8 cellular contexts compared by ENCODE assay signal in genomic region chr10:110137142-110137545, GRCh38.
DNase-seq lines count a peak whose midpoint lies in the region; ATAC-seq and TF ChIP-seq lines count a peak whose summit lies in the region.

No MANE protein-coding gene starts in this region.

- H3K9ac ChIP-seq in DND-41 (ENCODE audit: low read depth, low read length), result no peak overlapping the region
- no peak overlapping the region for H3K9ac ChIP-seq in KMS-11

- no peak overlapping the region for H3K4me2 ChIP-seq in DND-41 (ENCODE audit: insufficient read depth, low read length)
- peak overlapping the region; percentile 24; the same call in 1 of the 2 replicates for H3K4me2 ChIP-seq in KMS-11

- H3K4me1 Mint-ChIP-seq in chondrocyte (ENCODE audit: low read depth), result peaks cover 18% of the 10 kb centered on the region

- no peaks in the 10 kb centered on the region for H4K20me1 ChIP-seq in DND-41 (ENCODE audit: insufficient read depth, low read length)
- no peaks in the 10 kb centered on the region for H4K20me1 ChIP-seq in KMS-11 (ENCODE audit: insufficient read depth)

- H3K79me2 ChIP-seq in DND-41 (ENCODE audit: insufficient read depth, low read length) (no peaks in the 10 kb centered on the region), KMS-11 (ENCODE audit: insufficient read depth, low read depth) (no peaks in the 10 kb centered on the region)

- peaks cover 3% of the 10 kb centered on the region for H3K4me1 ChIP-seq in DND-41 (ENCODE audit: insufficient read depth, low read length)
- H3K4me1 ChIP-seq in KMS-11 (ENCODE audit: low read depth, poor library complexity, severe bottlenecking), result peaks cover 22% of the 10 kb centered on the region

- no peaks in the 10 kb centered on the region for H3K9me3 ChIP-seq in DND-41 (ENCODE audit: insufficient read depth, low read length, severe bottlenecking)

- H3K36me3 Mint-ChIP-seq in chondrocyte (ENCODE audit: low read depth), result peaks cover 6% of the 10 kb centered on the region

- H3K36me3 ChIP-seq in DND-41 (ENCODE audit: insufficient read depth, low read length) (peaks cover 7% of the 10 kb centered on the region), KMS-11 (ENCODE audit: insufficient read depth) (no peaks in the 10 kb centered on the region)

- H3K4me3 Mint-ChIP-seq in chondrocyte (ENCODE audit: unreplicated experiment), result no peak overlapping the region

- H3K27me3 ChIP-seq in DND-41 (ENCODE audit: insufficient read depth, low read length, poor library complexity) (no peaks in the 10 kb centered on the region), KMS-11 (ENCODE audit: insufficient read depth, low read depth) (no peaks in the 10 kb centered on the region)

- no peak for DNase-seq in DND-41
- peak; percentile 58 for DNase-seq in RPMI7951 (ENCODE audit: low read depth)
- no peak for DNase-seq in chondrocyte (ENCODE audit: low spot score)
- no peak for DNase-seq in left colon
- DNase-seq in superior temporal gyrus (ENCODE audit: extremely low spot score), result peak; percentile 96
- DNase-seq in NCI-H524 treated with DMSO at 0.1 percent for 48 hours (lab: John Stamatoyannopoulos, UW), result no peak

- H3K9me3 Mint-ChIP-seq in chondrocyte (ENCODE audit: low read depth), result peaks cover 2% of the 10 kb centered on the region

- ATAC-seq in DND-41 (ENCODE audit: insufficient read depth, low read depth) (peak; percentile 78), GM21381 (IDR thresholded peaks at IDR 0.05; ENCODE audit: unreplicated experiment) (peak; percentile 60), left colon (peak; percentile 56)

- no peak overlapping the region for H3K27ac Mint-ChIP-seq in chondrocyte (ENCODE audit: unreplicated experiment)

- intact Hi-C loops in left colon (cut with DNase I, micrococcal nuclease), result loop anchor here (2.0 to 10.0 kb wide), 3 partner anchors 142 to 252 kb away; no protein-coding TSS in a partner anchor

- H2AFZ ChIP-seq in DND-41 (ENCODE audit: low read depth, low read length), result peak overlapping the region; percentile 58
- no peak overlapping the region for H2AFZ ChIP-seq in KMS-11 (ENCODE audit: low read depth)

- H3K27ac ChIP-seq in DND-41 (ENCODE audit: low read length) (no peak overlapping the region), KMS-11 (no peak overlapping the region)

- TF ChIP-seq CTCF in DND-41 (IDR thresholded peaks at IDR 0.05; ENCODE audit: borderline replicate concordance, extremely low read depth, low read length, poor library complexity, severe bottlenecking) (peak; percentile 80), KMS-11 (conservative IDR thresholded peaks at IDR 0.05; ENCODE audit: low read depth, low read length) (peak; percentile 94), chondrocyte (IDR thresholded peaks at IDR 0.05) (peak; percentile 91)

- no peaks in the 10 kb centered on the region for H3K27me3 Mint-ChIP-seq in chondrocyte (ENCODE audit: low read depth)

- H3K4me3 ChIP-seq in DND-41 (ENCODE audit: low read depth in 1 of 2, low read length in 2 of 2) (no peak overlapping the region), KMS-11 (IDR thresholded peaks at IDR 0.05; ENCODE audit: insufficient read depth, low read depth, low read length) (no peak overlapping the region)

Comparison
In these comparisons a context has a peak if more than half of its experiments do, and no peak if none do; other contexts are left out.
1. DNase-seq: peak in RPMI7951 (single experiment) and superior temporal gyrus (single experiment); none in DND-41 (single experiment), chondrocyte (single experiment), left colon (0 of 2) and NCI-H524 treated with DMSO at 0.1 percent for 48 hours (single experiment).
2. Peak in every context shown above with its lines, with median percentiles within 50 percentile points of each other: ATAC-seq and CTCF ChIP-seq.